ENCODE assay signal across 16 cellular contexts in the genomic region with DNA sequence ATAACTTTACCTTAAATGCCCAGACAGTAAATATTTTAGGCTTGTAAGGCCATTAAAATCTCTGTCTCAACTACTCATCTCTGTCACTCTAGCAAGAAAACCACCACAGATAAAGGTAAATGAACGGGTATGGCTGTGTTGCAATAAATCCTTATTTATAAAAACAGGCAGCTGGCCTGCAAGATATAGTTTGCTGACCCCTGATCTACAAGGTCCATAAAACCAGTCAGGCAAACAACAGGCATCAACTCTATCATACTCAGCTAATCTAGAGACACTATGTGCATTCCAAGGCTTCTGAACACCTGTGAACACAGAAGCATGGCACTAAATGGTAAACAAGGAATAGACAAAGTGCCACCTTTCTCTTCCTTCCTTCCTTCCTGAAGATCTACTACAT. TPM values are rescaled to one million over a fixed set of nuclear protein-coding genes. Genes with fewer than 3 reads are reported as not detected.
DNase-seq lines count a peak whose midpoint lies in the region; ATAC-seq and TF ChIP-seq lines count a peak whose summit lies in the region.
"Had no signal": no experiment of that assay in that cellular context is flagged by ENCODE, and none has a peak within 500 bp of the region (broad histone marks: within the 10 kb centered on the region; RNA-seq: fewer than 3 reads in every experiment).

No MANE protein-coding gene starts in this region.

- DNase-seq in Caco-2 (peak; percentile 35 to 38), LNCaP clone FGC (ENCODE audit: low read depth) (peak; percentile 96), left colon (no peak), upper lobe of right lung (no peak)
- DNase-seq in activated naive CD4-positive, alpha-beta T cell treated with anti-CD3 and anti-CD28 coated beads, Interleukin-2, amount 50 U/mL, for 16 hours, result no peak
- DNase-seq: BE2C; CD4-positive, alpha-beta T cell; DMS79; GOT3; HFFc6; KBM-7 had no signal

- no peaks in the 10 kb centered on the region for H3K36me3 ChIP-seq in Caco-2 (ENCODE audit: control insufficient read depth, insufficient read depth, low read length)
- H3K36me3 ChIP-seq in upper lobe of right lung, result no peaks in the 10 kb centered on the region
- H3K36me3 ChIP-seq: BE2C had no signal

- intact Hi-C loops in Caco-2 (cut with micrococcal nuclease; ENCODE audit: unreplicated experiment), result no loop called here
- intact Hi-C loops in left colon (cut with DNase I, micrococcal nuclease), result no loop called here
- intact Hi-C loops in upper lobe of right lung (cut with DNase I), result no loop called here

- H3K4me1 Mint-ChIP-seq in Caco-2 (ENCODE audit: low read depth, unreplicated experiment), result no peaks in the 10 kb centered on the region

- no peak overlapping the region for H3K27ac ChIP-seq in upper lobe of right lung
- H3K27ac ChIP-seq: A549 had no signal

- no peaks in the 10 kb centered on the region for H3K27me3 Mint-ChIP-seq in Caco-2 (ENCODE audit: insufficient read depth, unreplicated experiment)
- H3K27me3 Mint-ChIP-seq: CD4-positive, alpha-beta T cell had no signal

- H3K27me3 ChIP-seq in Caco-2 (replicated peaks; ENCODE audit: control insufficient read depth, insufficient read depth, low read length) (no peaks in the 10 kb centered on the region), upper lobe of right lung (no peaks in the 10 kb centered on the region)
- H3K27me3 ChIP-seq: BE2C had no signal

- peaks cover 13% of the 10 kb centered on the region for H3K36me3 Mint-ChIP-seq in Caco-2 (ENCODE audit: insufficient read depth, unreplicated experiment)

- no peaks in the 10 kb centered on the region for H3K9me3 ChIP-seq in Caco-2
- no peaks in the 10 kb centered on the region for H3K9me3 ChIP-seq in upper lobe of right lung
- H3K9me3 ChIP-seq: A549, BE2C, HAP-1 had no signal

- POLR2A ChIA-PET in Caco-2 (lab: Charles Lee), result no interaction called here

- H3K4me3 ChIP-seq in Caco-2 (ENCODE audit: low read depth, low read length), result no peak overlapping the region
- H3K4me3 ChIP-seq in LNCaP clone FGC (ENCODE audit: low read depth, low read length), result peak overlapping the region; percentile 23
- H3K4me3 ChIP-seq in upper lobe of right lung, result no peak overlapping the region
- H3K4me3 ChIP-seq: A549, GM12878, HAP-1 had no signal

- ATAC-seq in left colon (peak; percentile 88), upper lobe of right lung (no peak), HG03108 (IDR thresholded peaks at IDR 0.05; ENCODE audit: unreplicated experiment) (no peak), GM21526 (IDR thresholded peaks at IDR 0.05; ENCODE audit: low FRiP score, unreplicated experiment) (no peak)
- ATAC-seq: A549, GM12878 had no signal

- no TSS peak for BruUV-seq in Caco-2 (replicated peaks; lab: Mats Ljungman, UMichigan)

- no peaks in the 10 kb centered on the region for H3K9me3 Mint-ChIP-seq in Caco-2 (ENCODE audit: unreplicated experiment)
- H3K9me3 Mint-ChIP-seq: CD4-positive, alpha-beta T cell; HFFc6 had no signal

- H3K4me1 ChIP-seq in Caco-2 (peaks cover 11% of the 10 kb centered on the region), upper lobe of right lung (peaks cover 11% of the 10 kb centered on the region)
- H3K4me1 ChIP-seq: A549, BE2C, HAP-1 had no signal

- H3K27ac Mint-ChIP-seq in Caco-2 (ENCODE audit: unreplicated experiment), result no peak overlapping the region
- H3K27ac Mint-ChIP-seq: CD4-positive, alpha-beta T cell; HFFc6 had no signal

- CTCF ChIA-PET in Caco-2 (lab: Charles Lee), result no interaction called here

- TF ChIP-seq CTCF in Caco-2 (IDR thresholded peaks at IDR 0.05; ENCODE audit: insufficient read depth in 1 of 2, low read depth in 1 of 2, low read length in 1 of 2, severe bottlenecking in 1 of 2, unreplicated experiment in 1 of 2), result no peak
- no peak for TF ChIP-seq CTCF in LNCaP clone FGC (IDR thresholded peaks at IDR 0.05; ENCODE audit: control insufficient read depth, extremely low read depth, insufficient read depth)
- no peak for TF ChIP-seq CTCF in upper lobe of right lung (IDR thresholded peaks at IDR 0.05)

- H3K4me3 Mint-ChIP-seq in Caco-2 (ENCODE audit: unreplicated experiment), result no peak overlapping the region
- H3K4me3 Mint-ChIP-seq: CD4-positive, alpha-beta T cell; HFFc6 had no signal

RNA-seq across cellular contexts. Expression of gene FAF1, which starts 9.7 kb away (rescaled TPM):
- total RNA-seq in Caco-2 (2022), result 78.7 and 81.6 TPM in 2 replicates
- 10 to 100 TPM; 48.8 to 52.6 TPM for total RNA-seq in left colon
- 46.4 TPM for total RNA-seq in upper lobe of right lung

RNA-seq across cellular contexts. Expression of gene CDKN2C, which starts 19.6 kb away (rescaled TPM):
- total RNA-seq in Caco-2 (2022) (2.8 and 3.5 TPM in 2 replicates), left colon (1 to 10 TPM; 5.8 to 6.4 TPM), upper lobe of right lung (9.6 TPM)

Comparison
In these comparisons a context has a peak if more than half of its experiments do, and no peak if none do; other contexts are left out.
1. DNase-seq: peak in Caco-2 (2 of 2) and LNCaP clone FGC (single experiment); none in left colon (0 of 2), activated naive CD4-positive, alpha-beta T cell treated with anti-CD3 and anti-CD28 coated beads, Interleukin-2, amount 50 U/mL, for 16 hours (single experiment) and upper lobe of right lung (single experiment).